9 cellular contexts compared by ENCODE assay signal in genomic region chr20:2314759-2315439, GRCh38. TPM values are rescaled to one million over a fixed set of nuclear protein-coding genes. Genes with fewer than 3 reads are reported as not detected.
DNase-seq lines count a peak whose midpoint lies in the region; ATAC-seq and TF ChIP-seq lines count a peak whose summit lies in the region.
"Had no signal": no experiment of that assay in that cellular context is flagged by ENCODE, and none has a peak within 500 bp of the region (broad histone marks: within the 10 kb centered on the region; RNA-seq: fewer than 3 reads in every experiment).

No MANE protein-coding gene starts in this region.

- peaks cover 3% of the 10 kb centered on the region for H3K4me1 ChIP-seq in A673 (ENCODE audit: insufficient read depth, low read length, poor library complexity, severe bottlenecking)
- no peaks in the 10 kb centered on the region for H3K4me1 ChIP-seq in left ventricle myocardium inferior

- POLR2A ChIA-PET in A673 (lab: Charles Lee; ENCODE audit: low non-redundant PET), result no interaction called here

- intact Hi-C loops in A673 (cut with micrococcal nuclease; ENCODE audit: unreplicated experiment) (no loop called here), left ventricle myocardium inferior (cut with micrococcal nuclease) (no loop called here)

- no peak overlapping the region for H3K4me3 ChIP-seq in A673 (ENCODE audit: low read depth, low read length, poor library complexity, severe bottlenecking)
- H3K4me3 ChIP-seq in HL-60 (replicated peaks; ENCODE audit: insufficient read depth, low read length), result no peak overlapping the region
- no peak overlapping the region for H3K4me3 ChIP-seq in left ventricle myocardium inferior

- H3K27me3 ChIP-seq in A673 (replicated peaks; ENCODE audit: insufficient read depth, low read depth, low read length, poor library complexity) (no peaks in the 10 kb centered on the region), HL-60 (ENCODE audit: insufficient read depth, poor library complexity, severe bottlenecking) (no peaks in the 10 kb centered on the region), left ventricle myocardium inferior (ENCODE audit: low read depth) (peaks cover 7% of the 10 kb centered on the region)

- H3K36me3 ChIP-seq in A673 (ENCODE audit: insufficient read depth, low read length, poor library complexity, severe bottlenecking) (no peaks in the 10 kb centered on the region), left ventricle myocardium inferior (no peaks in the 10 kb centered on the region)

- no TSS peak for BruUV-seq in A673 (replicated peaks; lab: Mats Ljungman, UMichigan)

- CTCF ChIA-PET in A673 (lab: Charles Lee), result no interaction called here

- DNase-seq in A673 (ENCODE audit: low spot score) (peak; percentile 49), HL-60 (ENCODE audit: low read depth in 1 of 2, low spot score in 1 of 2) (peak; percentile 88 to 91), SIG-M5 treated with dmso at 0.1 percent for 504 hours (lab: John Stamatoyannopoulos, UW; ENCODE audit: unreplicated experiment) (peak; percentile 92), left ventricle myocardium inferior (peak; percentile 23), kidney tubule cell (ENCODE audit: low spot score) (no peak)
- DNase-seq in stimulated activated CD4-positive, alpha-beta T cell treated with anti-CD3 and anti-CD28 coated beads, Interleukin-12 subunit alpha, Interleukin-12 subunit beta, amount 100 ng/mL, for 4 hours, result no peak
- DNase-seq: activated B cell treated with CpG ODN at 0.5 μM for 24 hours had no signal

- H3K27ac ChIP-seq in A673 (ENCODE audit: low read depth, low read length, poor library complexity, severe bottlenecking), result no peak overlapping the region
- peak overlapping the region; percentile 93 for H3K27ac ChIP-seq in HL-60 (replicated peaks)
- no peak overlapping the region for H3K27ac ChIP-seq in left ventricle myocardium inferior (replicated peaks)

- TF ChIP-seq CTCF in A673 (conservative IDR thresholded peaks at IDR 0.05; ENCODE audit: low read depth, low read length) (no peak), HL-60 (IDR thresholded peaks at IDR 0.05; ENCODE audit: insufficient read depth, low read length) (no peak), left ventricle myocardium inferior (IDR thresholded peaks at IDR 0.05; ENCODE audit: borderline replicate concordance) (no peak)

- H3K9me3 ChIP-seq in A673 (ENCODE audit: low read depth, low read length, poor library complexity, severe bottlenecking), result no peaks in the 10 kb centered on the region
- peaks cover 11% of the 10 kb centered on the region for H3K9me3 ChIP-seq in left ventricle myocardium inferior (replicated peaks)

- ATAC-seq in GM21619 (IDR thresholded peaks at IDR 0.05; ENCODE audit: unreplicated experiment), result no peak
- no peak for ATAC-seq in GM19035 (IDR thresholded peaks at IDR 0.05; ENCODE audit: unreplicated experiment)

RNA-seq across cellular contexts. Expression of gene TGM3, which starts 19.1 kb away (rescaled TPM):
- total RNA-seq in A673 (2021), result 0.11 TPM in 1 of 2 replicates, not detected in the other
- not detected for total RNA-seq in left ventricle myocardium inferior
- total RNA-seq: activated B cell treated with CpG ODN at 0.5 μM for 24 hours had no signal

Comparison
In these comparisons a context has a peak if more than half of its experiments do, and no peak if none do; other contexts are left out.
1. DNase-seq: peak in A673 (single experiment), HL-60 (2 of 2), SIG-M5 treated with dmso at 0.1 percent for 504 hours (single experiment) and left ventricle myocardium inferior (single experiment); none in kidney tubule cell (single experiment) and stimulated activated CD4-positive, alpha-beta T cell treated with anti-CD3 and anti-CD28 coated beads, Interleukin-12 subunit alpha, Interleukin-12 subunit beta, amount 100 ng/mL, for 4 hours (single experiment).